In genomic region chr15:40847225-40847961, GRCh38 we compare ENCODE assay signal across 6 cellular contexts. TPM values are rescaled to one million over a fixed set of nuclear protein-coding genes. Genes with fewer than 3 reads are reported as not detected.
DNase-seq lines count a peak whose midpoint lies in the region; ATAC-seq and TF ChIP-seq lines count a peak whose summit lies in the region.

No MANE protein-coding gene starts in this region.

- peak overlapping the region in 6 of 9 donors; percentile 9 to 68 (median 34) for H3K27ac Mint-ChIP-seq in naive thymus-derived CD4-positive, alpha-beta T cell

- peak overlapping the region; percentile 29; the same call in 1 of the 2 replicates for H3K9ac ChIP-seq in Karpas-422 (ENCODE audit: low read length)

- no peaks in the 10 kb centered on the region for H3K79me2 ChIP-seq in Karpas-422 (ENCODE audit: low read length)

- peak overlapping the region in 7 of 10 donors; percentile 6 to 68 (median 28) for H3K4me3 Mint-ChIP-seq in naive thymus-derived CD4-positive, alpha-beta T cell

- no peaks in the 10 kb centered on the region for H4K20me1 ChIP-seq in Karpas-422 (ENCODE audit: insufficient read depth, low read depth, low read length)

- peak; percentile 16 for TF ChIP-seq POLR2A in GM19099 (IDR thresholded peaks at IDR 0.05; ENCODE audit: extremely low read depth, insufficient read length, low read depth)

- H3K36me3 ChIP-seq in Karpas-422 (ENCODE audit: insufficient read depth, low read length) = no peaks in the 10 kb centered on the region
- H3K36me3 ChIP-seq in naive thymus-derived CD4-positive, alpha-beta T cell (ENCODE audit: control insufficient read depth in 2 of 3, insufficient read depth in 3 of 3, low read length in 3 of 3) = no peaks in the 10 kb centered on the region

- H3K4me1 Mint-ChIP-seq in naive thymus-derived CD4-positive, alpha-beta T cell = peaks cover 12 to 38% (median 32%) of the 10 kb centered on the region in 7 donors

- peak; percentile 82 for DNase-seq in Karpas-422
- no peak for DNase-seq in naive thymus-derived CD4-positive, alpha-beta T cell
- no peak for DNase-seq in activated effector memory CD4-positive, alpha-beta T cell treated with Interleukin-2 at 50 U/mL for 16 hours

- H3K27ac ChIP-seq in Karpas-422 (ENCODE audit: low read length) (no peak overlapping the region), angular gyrus (ENCODE audit: low read depth, low read length) (peak overlapping the region; percentile 1)
- H3K27ac ChIP-seq in naive thymus-derived CD4-positive, alpha-beta T cell (ENCODE audit: low read depth, low read length) = no peak overlapping the region

- peak overlapping the region; percentile 31; the same call in 1 of the 2 replicates for H2AFZ ChIP-seq in Karpas-422 (ENCODE audit: low read length)

- H3K27me3 ChIP-seq in Karpas-422 (ENCODE audit: low read length) = no peaks in the 10 kb centered on the region
- peaks cover 0 to 3% of the 10 kb centered on the region in 2 donors for H3K27me3 ChIP-seq in naive thymus-derived CD4-positive, alpha-beta T cell (ENCODE audit: control insufficient read depth in 2 of 2, insufficient read depth in 2 of 2, low read length in 2 of 2)

- H3K27me3 Mint-ChIP-seq in naive thymus-derived CD4-positive, alpha-beta T cell = peaks cover 0 to 19% (median 4%) of the 10 kb centered on the region in 5 donors

- peak; percentile 85 for ATAC-seq in naive thymus-derived CD4-positive, alpha-beta T cell
- ATAC-seq in HG03025 (IDR thresholded peaks at IDR 0.05; ENCODE audit: low FRiP score, unreplicated experiment) = no peak

- peak overlapping the region; percentile 24 for H3K4me2 ChIP-seq in Karpas-422 (ENCODE audit: low read depth, low read length, poor library complexity, severe bottlenecking)

- intact Hi-C loops in naive thymus-derived CD4-positive, alpha-beta T cell (cut with micrococcal nuclease) = no loop called here

- H3K36me3 Mint-ChIP-seq in naive thymus-derived CD4-positive, alpha-beta T cell = peaks cover 0 to 3% (median 0%) of the 10 kb centered on the region in 5 donors

- peaks cover 27% of the 10 kb centered on the region for H3K4me1 ChIP-seq in Karpas-422 (ENCODE audit: low read length)
- H3K4me1 ChIP-seq in naive thymus-derived CD4-positive, alpha-beta T cell (ENCODE audit: control insufficient read depth in 2 of 2, insufficient read depth in 2 of 2, low read length in 2 of 2) = peaks cover 0 to 15% of the 10 kb centered on the region in 2 donors

- no peaks in the 10 kb centered on the region for H3K9me3 ChIP-seq in Karpas-422 (ENCODE audit: low read length)
- no peaks in the 10 kb centered on the region for H3K9me3 ChIP-seq in naive thymus-derived CD4-positive, alpha-beta T cell (ENCODE audit: control insufficient read depth in 2 of 3, low read length in 3 of 3)

- H3K9me3 Mint-ChIP-seq in naive thymus-derived CD4-positive, alpha-beta T cell = no peaks in the 10 kb centered on the region

- H3K9me2 ChIP-seq in Karpas-422 (replicated peaks; ENCODE audit: insufficient read depth, low read length) = no peaks in the 10 kb centered on the region

- POLR2A ChIA-PET in naive thymus-derived CD4-positive, alpha-beta T cell (lab: Charles Lee) = no interaction called here

- CTCF ChIA-PET in naive thymus-derived CD4-positive, alpha-beta T cell (lab: Charles Lee) = interaction anchor here (1.7 kb wide), 1 partner anchor 10 kb away, joined by 10 read pairs; no protein-coding TSS in a partner anchor

- H3K4me3 ChIP-seq in Karpas-422 (ENCODE audit: low read length) = no peak overlapping the region
- H3K4me3 ChIP-seq in naive thymus-derived CD4-positive, alpha-beta T cell (ENCODE audit: low read length) = no peak overlapping the region

RNA-seq across cellular contexts. Expression of gene SPINT1, which starts 3.5 kb away (rescaled TPM):
- total RNA-seq in Karpas-422 (2014; rRNA removed; shearing (Covaris generic); ENCODE audit: low replicate concordance) = 2.0 and 3.4 TPM in 2 replicates
- 1 to 10 TPM in 4 of 5 experiments, under 1 TPM in 1; 1.00 to 8.9 (median 3.6) TPM for total RNA-seq in naive thymus-derived CD4-positive, alpha-beta T cell
- polyA plus RNA-seq in naive thymus-derived CD4-positive, alpha-beta T cell = 1 to 10 TPM; 2.0 to 4.2 TPM

RNA-seq across cellular contexts. Expression of gene PPP1R14D, which starts 18.9 kb away (rescaled TPM):
- not detected in 2 replicates for total RNA-seq in Karpas-422 (2014; rRNA removed; shearing (Covaris generic); ENCODE audit: low replicate concordance)
- not detected for total RNA-seq in naive thymus-derived CD4-positive, alpha-beta T cell
- not detected for polyA plus RNA-seq in naive thymus-derived CD4-positive, alpha-beta T cell

RNA-seq across cellular contexts. Expression of gene RHOV, which starts 26.6 kb away (rescaled TPM):
- total RNA-seq in Karpas-422 (2014; rRNA removed; shearing (Covaris generic); ENCODE audit: low replicate concordance) = 0.69 TPM in 1 of 2 replicates, not detected in the other
- under 1 TPM in 1 of 5 experiments, not detected in 4; 0.39 TPM for total RNA-seq in naive thymus-derived CD4-positive, alpha-beta T cell
- polyA plus RNA-seq in naive thymus-derived CD4-positive, alpha-beta T cell = not detected

RNA-seq across cellular contexts. Expression of gene DNAJC17, which starts 40.1 kb away (rescaled TPM):
- total RNA-seq in Karpas-422 (2014; rRNA removed; shearing (Covaris generic); ENCODE audit: low replicate concordance) = 14.8 and 46.6 TPM in 2 replicates
- 10 to 100 TPM; 28.8 to 50.9 (median 36.7) TPM for total RNA-seq in naive thymus-derived CD4-positive, alpha-beta T cell
- 10 to 100 TPM; 31.0 to 35.5 TPM for polyA plus RNA-seq in naive thymus-derived CD4-positive, alpha-beta T cell

RNA-seq across cellular contexts. Expression of gene ZFYVE19, which starts 40.5 kb away (rescaled TPM):
- 14.5 and 47.5 TPM in 2 replicates for total RNA-seq in Karpas-422 (2014; rRNA removed; shearing (Covaris generic); ENCODE audit: low replicate concordance)
- 10 to 100 TPM; 17.9 to 31.9 (median 30.5) TPM for total RNA-seq in naive thymus-derived CD4-positive, alpha-beta T cell
- 10 to 100 TPM; 15.7 to 22.7 TPM for polyA plus RNA-seq in naive thymus-derived CD4-positive, alpha-beta T cell
